In genomic region chr4:77505958-77506319, GRCh38 we compare ENCODE assay signal across 37 cellular contexts.
"Had no signal": no experiment of that assay in that cellular context is flagged by ENCODE, and none has a peak within 500 bp of the region (broad histone marks: within the 10 kb centered on the region; RNA-seq: fewer than 3 reads in every experiment).

No MANE protein-coding gene starts in this region.

- H3K27ac ChIP-seq: adrenal gland, ascending aorta, body of pancreas, brain microvascular endothelial cell, breast epithelium, cardiac muscle cell had no signal

- H3K27me3 Mint-ChIP-seq: activated naive CD4-positive, alpha-beta T cell treated with anti-CD3 and anti-CD28 coated beads, Interleukin-2, amount 10 ng/mL, durations not matched to agents 7 days and 5 days; central memory CD8-positive, alpha-beta T cell had no signal

- H3K36me3 Mint-ChIP-seq: activated naive CD4-positive, alpha-beta T cell treated with anti-CD3 and anti-CD28 coated beads, Interleukin-2, amount 10 ng/mL, durations not matched to agents 7 days and 5 days; activated naive CD4-positive, alpha-beta T cell treated with anti-CD3 and anti-CD28 coated beads, Interleukin-2, amount 50 U/mL, for 24 hours; activated naive CD4-positive, alpha-beta T cell treated with anti-CD3 and anti-CD28 coated beads, Interleukin-2, amount 50 U/mL, for 72 hours; activated naive CD8-positive, alpha-beta T cell; activated naive CD8-positive, alpha-beta T cell treated with anti-CD3 and anti-CD28 coated beads for 36 hours; activated naive CD8-positive, alpha-beta T cell treated with anti-CD3 and anti-CD28 coated beads, Interleukin-2, amount 10 ng/mL, durations not matched to agents 7 days and 5 days; brain had no signal

- H3K4me1 ChIP-seq: adrenal gland, ascending aorta, body of pancreas, breast epithelium had no signal

- H3K4me1 Mint-ChIP-seq: activated naive CD4-positive, alpha-beta T cell treated with anti-CD3 and anti-CD28 coated beads, Interleukin-2, amount 10 ng/mL, durations not matched to agents 7 days and 5 days; activated naive CD4-positive, alpha-beta T cell treated with anti-CD3 and anti-CD28 coated beads, Interleukin-2, amount 50 U/mL, for 24 hours; activated naive CD8-positive, alpha-beta T cell treated with anti-CD3 and anti-CD28 coated beads, Interleukin-2, amount 10 ng/mL, durations not matched to agents 7 days and 5 days; activated naive CD8-positive, alpha-beta T cell treated with anti-CD3 and anti-CD28 coated beads, Interleukin-2, amount 50 U/mL, for 24 hours; activated T-helper 17 cell treated with anti-CD3 and anti-CD28 coated beads, Interleukin-2, amount 50 U/mL, for 72 hours; brain; central memory CD8-positive, alpha-beta T cell had no signal

- H3K27ac Mint-ChIP-seq: activated naive CD4-positive, alpha-beta T cell treated with anti-CD3 and anti-CD28 coated beads for 36 hours; activated naive CD4-positive, alpha-beta T cell treated with anti-CD3 and anti-CD28 coated beads, Interleukin-2, amount 10 ng/mL, durations not matched to agents 7 days and 5 days; activated naive CD4-positive, alpha-beta T cell treated with anti-CD3 and anti-CD28 coated beads, Interleukin-2, amount 50 U/mL, for 24 hours; activated naive CD4-positive, alpha-beta T cell treated with anti-CD3 and anti-CD28 coated beads, Interleukin-2, amount 50 U/mL, for 72 hours; activated naive CD8-positive, alpha-beta T cell; activated naive CD8-positive, alpha-beta T cell treated with anti-CD3 and anti-CD28 coated beads for 36 hours; activated naive CD8-positive, alpha-beta T cell treated with anti-CD3 and anti-CD28 coated beads, Interleukin-2, amount 10 ng/mL, durations not matched to agents 7 days and 5 days; activated naive CD8-positive, alpha-beta T cell treated with anti-CD3 and anti-CD28 coated beads, Interleukin-2, amount 50 U/mL, for 24 hours; activated T-cell treated with anti-CD3 and anti-CD28 coated beads, Interleukin-2, amount 50 U/mL, for 24 hours; activated T-cell treated with anti-CD3 and anti-CD28 coated beads, Interleukin-2, amount 50 U/mL, for 72 hours; activated T-helper 1 cell treated with anti-CD3 and anti-CD28 coated beads, Interleukin-12 subunit alpha, Interleukin-12 subunit beta, Interleukin-2, Interleukin-4 antibody, amounts not matched to agents 30 ng/mL and 10 ng/mL and 1 ng/mL, durations not matched to agents 14 hours and 24 hours and 36 hours; activated T-helper 17 cell treated with anti-CD3 and anti-CD28 coated beads, Interleukin-2, amount 50 U/mL, for 72 hours; activated T-helper 2 cell treated with anti-CD3 and anti-CD28 coated beads, Interferon-gamma antibody, Interleukin-2, Interleukin-4, amounts not matched to agents 10 μg/mL and 5 μg/mL and 100 μg/mL, durations not matched to agents 14 hours and 24 hours and 36 hours; brain had no signal

- H3K9me3 Mint-ChIP-seq: activated naive CD4-positive, alpha-beta T cell treated with anti-CD3 and anti-CD28 coated beads for 36 hours; activated naive CD4-positive, alpha-beta T cell treated with anti-CD3 and anti-CD28 coated beads, Interleukin-2, amount 10 ng/mL, durations not matched to agents 7 days and 5 days; activated naive CD4-positive, alpha-beta T cell treated with anti-CD3 and anti-CD28 coated beads, Interleukin-2, amount 50 U/mL, for 24 hours; activated naive CD4-positive, alpha-beta T cell treated with anti-CD3 and anti-CD28 coated beads, Interleukin-2, amount 50 U/mL, for 72 hours; activated naive CD8-positive, alpha-beta T cell treated with anti-CD3 and anti-CD28 coated beads for 36 hours; activated naive CD8-positive, alpha-beta T cell treated with anti-CD3 and anti-CD28 coated beads, Interleukin-2, amount 10 ng/mL, durations not matched to agents 7 days and 5 days; activated T-cell treated with anti-CD3 and anti-CD28 coated beads, Interleukin-2, amount 50 U/mL, for 24 hours; activated T-cell treated with anti-CD3 and anti-CD28 coated beads, Interleukin-2, amount 50 U/mL, for 4 hours; activated T-cell treated with anti-CD3 and anti-CD28 coated beads, Interleukin-2, amount 50 U/mL, for 72 hours; activated T-helper 1 cell treated with anti-CD3 and anti-CD28 coated beads, Interleukin-12 subunit alpha, Interleukin-12 subunit beta, Interleukin-2, Interleukin-4 antibody, amounts not matched to agents 30 ng/mL and 10 ng/mL and 1 ng/mL, durations not matched to agents 14 hours and 24 hours and 36 hours; activated T-helper 17 cell treated with anti-CD3 and anti-CD28 coated beads, Interleukin-2, amount 50 U/mL, for 72 hours; activated T-helper 2 cell treated with anti-CD3 and anti-CD28 coated beads, Interferon-gamma antibody, Interleukin-2, Interleukin-4, amounts not matched to agents 10 μg/mL and 5 μg/mL and 100 μg/mL, durations not matched to agents 14 hours and 24 hours and 36 hours; central memory CD8-positive, alpha-beta T cell had no signal

- H3K27me3 ChIP-seq: adrenal gland, ascending aorta, body of pancreas, brain microvascular endothelial cell, breast epithelium, cardiac muscle cell had no signal

- ATAC-seq: activated naive CD8-positive, alpha-beta T cell treated with anti-CD3 and anti-CD28 coated beads, Interleukin-2, amount 50 U/mL, for 24 hours; activated T-cell treated with anti-CD3 and anti-CD28 coated beads, Interleukin-2, amount 50 U/mL, for 4 hours; body of pancreas had no signal

- DNase-seq: activated effector memory CD4-positive, alpha-beta T cell treated with anti-CD3 and anti-CD28 coated beads, Interleukin-2, amount 50 U/mL, for 16 hours; activated effector memory CD4-positive, alpha-beta T cell treated with Interleukin-2 at 50 U/mL for 16 hours; activated gamma-delta T cell; activated naive CD4-positive, alpha-beta T cell; activated naive CD4-positive, alpha-beta T cell treated with anti-CD3 and anti-CD28 coated beads for 36 hours; activated naive CD4-positive, alpha-beta T cell treated with anti-CD3 and anti-CD28 coated beads, Interleukin-2, amount 10 ng/mL, durations not matched to agents 7 days and 5 days; activated naive CD4-positive, alpha-beta T cell treated with anti-CD3 and anti-CD28 coated beads, Interleukin-2, amount 50 U/mL, for 16 hours; activated naive CD4-positive, alpha-beta T cell treated with Interleukin-2 at 50 U/mL for 16 hours; activated naive CD8-positive, alpha-beta T cell treated with anti-CD3 and anti-CD28 coated beads for 36 hours; activated naive CD8-positive, alpha-beta T cell treated with anti-CD3 and anti-CD28 coated beads, Interleukin-2, amount 10 ng/mL, durations not matched to agents 7 days and 5 days; activated naive CD8-positive, alpha-beta T cell treated with anti-CD3 and anti-CD28 coated beads, Interleukin-2, amount 50 U/mL, for 24 hours; activated T-cell treated with anti-CD3 and anti-CD28 coated beads, Interleukin-2, amount 50 U/mL, for 1 hour; activated T-cell treated with anti-CD3 and anti-CD28 coated beads, Interleukin-2, amount 50 U/mL, for 24 hours; activated T-cell treated with anti-CD3 and anti-CD28 coated beads, Interleukin-2, amount 50 U/mL, for 4 hours; activated T-cell treated with anti-CD3 and anti-CD28 coated beads, Interleukin-2, amount 50 U/mL, for 48 hours; activated T-cell treated with anti-CD3 and anti-CD28 coated beads, Interleukin-2, amount 50 U/mL, for 72 hours; adrenal gland; amniotic stem cell; amygdala; anterior cingulate cortex; aorta; body of pancreas; brain microvascular endothelial cell; caudate nucleus; central memory CD4-positive, alpha-beta T cell; cerebellar nuclear complex had no signal

- H3K4me3 ChIP-seq: adrenal gland, ascending aorta, body of pancreas, breast epithelium, cardiac muscle cell had no signal

- H3K9me3 ChIP-seq: adrenal gland, ascending aorta, body of pancreas, breast epithelium had no signal

- H3K4me3 Mint-ChIP-seq: activated naive CD4-positive, alpha-beta T cell treated with anti-CD3 and anti-CD28 coated beads for 36 hours; activated naive CD4-positive, alpha-beta T cell treated with anti-CD3 and anti-CD28 coated beads, Interleukin-2, amount 10 ng/mL, durations not matched to agents 7 days and 5 days; activated naive CD4-positive, alpha-beta T cell treated with anti-CD3 and anti-CD28 coated beads, Interleukin-2, amount 50 U/mL, for 24 hours; activated naive CD8-positive, alpha-beta T cell; activated naive CD8-positive, alpha-beta T cell treated with anti-CD3 and anti-CD28 coated beads for 36 hours; activated naive CD8-positive, alpha-beta T cell treated with anti-CD3 and anti-CD28 coated beads, Interleukin-2, amount 10 ng/mL, durations not matched to agents 7 days and 5 days; activated naive CD8-positive, alpha-beta T cell treated with anti-CD3 and anti-CD28 coated beads, Interleukin-2, amount 50 U/mL, for 24 hours; activated T-cell treated with anti-CD3 and anti-CD28 coated beads, Interleukin-2, amount 50 U/mL, for 24 hours; activated T-cell treated with anti-CD3 and anti-CD28 coated beads, Interleukin-2, amount 50 U/mL, for 4 hours; activated T-cell treated with anti-CD3 and anti-CD28 coated beads, Interleukin-2, amount 50 U/mL, for 72 hours; activated T-helper 1 cell treated with anti-CD3 and anti-CD28 coated beads, Interleukin-12 subunit alpha, Interleukin-12 subunit beta, Interleukin-2, Interleukin-4 antibody, amounts not matched to agents 30 ng/mL and 10 ng/mL and 1 ng/mL, durations not matched to agents 14 hours and 24 hours and 36 hours; activated T-helper 17 cell treated with anti-CD3 and anti-CD28 coated beads, Interleukin-2, amount 50 U/mL, for 72 hours; brain; central memory CD8-positive, alpha-beta T cell had no signal

- H3K36me3 ChIP-seq: adrenal gland, ascending aorta, brain microvascular endothelial cell, breast epithelium, cardiac muscle cell had no signal
